In the genomic region with DNA sequence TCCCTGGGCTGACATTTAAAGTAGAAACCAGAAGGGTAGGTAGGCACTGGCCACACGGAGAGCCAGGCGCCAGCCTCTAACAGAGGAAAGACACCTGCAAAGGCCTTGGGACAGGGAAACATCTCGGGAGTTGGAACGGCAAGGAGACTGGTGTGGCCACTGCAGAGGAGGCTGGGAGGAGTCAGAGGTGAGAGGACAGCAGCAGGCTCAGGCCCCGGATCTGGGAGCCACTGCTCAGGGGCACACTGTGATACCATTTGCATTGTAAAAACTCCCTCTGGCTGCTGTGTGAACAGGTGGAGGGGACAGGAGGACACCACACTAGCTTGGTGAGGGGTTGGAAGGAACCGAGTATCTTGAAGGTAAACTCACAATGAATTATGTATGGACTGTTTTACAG, we compare ENCODE assay signal across 38 cellular contexts. TPM values are rescaled to one million over a fixed set of nuclear protein-coding genes. Genes with fewer than 3 reads are reported as not detected.
"Had no signal": no experiment of that assay in that cellular context is flagged by ENCODE, and none has a peak within 500 bp of the region (broad histone marks: within the 10 kb centered on the region; RNA-seq: fewer than 3 reads in every experiment).

No MANE protein-coding gene starts in this region.

- H3K4me3 ChIP-seq: adrenal gland, body of pancreas, breast epithelium had no signal

- H3K27me3 ChIP-seq: adrenal gland, body of pancreas, brain microvascular endothelial cell had no signal

- H3K27ac ChIP-seq: adrenal gland, body of pancreas, brain microvascular endothelial cell, breast epithelium, VCaP had no signal

- ATAC-seq: activated CD8-positive, alpha-beta T cell treated with anti-CD3 and anti-CD28 coated beads for 36 hours; activated naive CD4-positive, alpha-beta T cell treated with anti-CD3 and anti-CD28 coated beads, Interleukin-2, amount 50 U/mL, for 72 hours; activated T-cell treated with anti-CD3 and anti-CD28 coated beads, Interleukin-2, amount 50 U/mL, for 4 hours; activated T-cell treated with anti-CD3 and anti-CD28 coated beads, Interleukin-2, amount 50 U/mL, for 72 hours; activated T-helper 17 cell treated with anti-CD3 and anti-CD28 coated beads, Interleukin-2, amount 50 U/mL, for 72 hours; body of pancreas had no signal

- H3K9me3 ChIP-seq: adrenal gland, body of pancreas had no signal

- H3K36me3 Mint-ChIP-seq: activated naive CD8-positive, alpha-beta T cell treated with anti-CD3 and anti-CD28 coated beads for 36 hours had no signal

- H3K4me1 ChIP-seq: adrenal gland, body of pancreas, breast epithelium had no signal

- H3K4me1 Mint-ChIP-seq: activated B cell treated with CpG ODN at 0.5 μM for 24 hours; activated CD4-positive, alpha-beta T cell treated with anti-CD3 and anti-CD28 coated beads, Interleukin-2, amount 10 ng/mL, durations not matched to agents 24 days and 14 days; activated naive CD8-positive, alpha-beta T cell treated with anti-CD3 and anti-CD28 coated beads for 36 hours; activated T-helper 17 cell treated with anti-CD3 and anti-CD28 coated beads, Interleukin-2, amount 50 U/mL, for 72 hours had no signal

- H3K36me3 ChIP-seq: adrenal gland, brain microvascular endothelial cell, breast epithelium had no signal

- H3K4me3 Mint-ChIP-seq: activated B cell treated with CpG ODN at 0.5 μM for 24 hours; activated CD4-positive, alpha-beta memory T cell treated with anti-CD3 and anti-CD28 coated beads for 36 hours; activated CD4-positive, alpha-beta T cell treated with anti-CD3 and anti-CD28 coated beads, Interleukin-2, amount 10 ng/mL, durations not matched to agents 24 days and 14 days; activated CD8-positive, alpha-beta T cell treated with anti-CD3 and anti-CD28 coated beads for 36 hours; activated naive CD4-positive, alpha-beta T cell treated with anti-CD3 and anti-CD28 coated beads for 36 hours; activated naive CD8-positive, alpha-beta T cell treated with anti-CD3 and anti-CD28 coated beads for 36 hours; activated T-cell treated with anti-CD3 and anti-CD28 coated beads, Interleukin-2, amount 50 U/mL, for 4 hours; activated T-cell treated with anti-CD3 and anti-CD28 coated beads, Interleukin-2, amount 50 U/mL, for 72 hours; activated T-helper 1 cell treated with anti-CD3 and anti-CD28 coated beads, Interleukin-12 subunit alpha, Interleukin-12 subunit beta, Interleukin-2, Interleukin-4 antibody, amounts not matched to agents 30 ng/mL and 10 ng/mL and 1 ng/mL, durations not matched to agents 14 hours and 24 hours and 36 hours; activated T-helper 17 cell treated with anti-CD3 and anti-CD28 coated beads, Interleukin-2, amount 50 U/mL, for 72 hours; T-helper 1 cell treated with Interleukin-12 subunit alpha and Interleukin-12 subunit beta and Interleukin-4 antibody, amounts not matched to agents 30 μg/mL and 1 μg/mL, for 36 hours; T-helper 2 cell treated with Interferon-gamma antibody and Interleukin-4, amounts not matched to agents 5 μg/mL and 100 μg/mL, for 36 hours had no signal

- H3K27ac Mint-ChIP-seq: activated B cell treated with CpG ODN at 0.5 μM for 24 hours; activated CD4-positive, alpha-beta memory T cell treated with anti-CD3 and anti-CD28 coated beads for 36 hours; activated CD4-positive, alpha-beta T cell treated with anti-CD3 and anti-CD28 coated beads, Interleukin-2, amount 10 ng/mL, durations not matched to agents 24 days and 14 days; activated CD8-positive, alpha-beta T cell treated with anti-CD3 and anti-CD28 coated beads for 36 hours; activated naive CD4-positive, alpha-beta T cell treated with anti-CD3 and anti-CD28 coated beads for 36 hours; activated naive CD4-positive, alpha-beta T cell treated with anti-CD3 and anti-CD28 coated beads, Interleukin-2, amount 50 U/mL, for 72 hours; activated naive CD8-positive, alpha-beta T cell treated with anti-CD3 and anti-CD28 coated beads for 36 hours; activated T-cell treated with anti-CD3 and anti-CD28 coated beads, Interleukin-2, amount 50 U/mL, for 72 hours; activated T-helper 1 cell treated with anti-CD3 and anti-CD28 coated beads, Interleukin-12 subunit alpha, Interleukin-12 subunit beta, Interleukin-2, Interleukin-4 antibody, amounts not matched to agents 30 ng/mL and 10 ng/mL and 1 ng/mL, durations not matched to agents 14 hours and 24 hours and 36 hours; activated T-helper 17 cell treated with anti-CD3 and anti-CD28 coated beads, Interleukin-2, amount 50 U/mL, for 72 hours; T-helper 1 cell treated with Interleukin-12 subunit alpha and Interleukin-12 subunit beta and Interleukin-4 antibody, amounts not matched to agents 30 μg/mL and 1 μg/mL, for 36 hours; T-helper 2 cell treated with Interferon-gamma antibody and Interleukin-4, amounts not matched to agents 5 μg/mL and 100 μg/mL, for 36 hours had no signal

- H3K27me3 Mint-ChIP-seq: activated B cell treated with CpG ODN at 0.5 μM for 24 hours; activated CD4-positive, alpha-beta T cell treated with anti-CD3 and anti-CD28 coated beads, Interleukin-2, amount 10 ng/mL, durations not matched to agents 24 days and 14 days; activated CD8-positive, alpha-beta T cell treated with anti-CD3 and anti-CD28 coated beads for 36 hours had no signal

- DNase-seq: activated B cell treated with CpG ODN at 0.5 μM for 24 hours; activated CD4-positive, alpha-beta memory T cell treated with anti-CD3 and anti-CD28 coated beads for 36 hours; activated CD4-positive, alpha-beta T cell treated with anti-CD3 and anti-CD28 coated beads for 4 hours; activated CD4-positive, alpha-beta T cell treated with anti-CD3 and anti-CD28 coated beads, Interleukin-2, amount 10 ng/mL, durations not matched to agents 24 days and 14 days; activated CD4-positive, alpha-beta T cell treated with anti-CD3 and anti-CD28 coated beads, Interleukin-2, amount 50 U/mL, for 1 hour; activated CD4-positive, alpha-beta T cell treated with anti-CD3 and anti-CD28 coated beads, Interleukin-2, amount 50 U/mL, for 4 hours; activated CD4-positive, CD25-positive, alpha-beta regulatory T cell treated with anti-CD3 and anti-CD28 coated beads, Interleukin-2, amount 50 U/mL, for 72 hours; activated CD8-positive, alpha-beta memory T cell treated with anti-CD3 and anti-CD28 coated beads, Interleukin-2, amount 50 U/mL, for 4 hours; activated CD8-positive, alpha-beta T cell treated with anti-CD3 and anti-CD28 coated beads for 36 hours; activated effector memory CD4-positive, alpha-beta T cell treated with anti-CD3 and anti-CD28 coated beads, Interleukin-2, amount 50 U/mL, for 16 hours; activated gamma-delta T cell treated with Interleukin-2 at 50 U/mL for 16 hours; activated naive CD4-positive, alpha-beta T cell; activated naive CD4-positive, alpha-beta T cell treated with anti-CD3 and anti-CD28 coated beads for 36 hours; activated naive CD4-positive, alpha-beta T cell treated with anti-CD3 and anti-CD28 coated beads, Interleukin-2, amount 50 U/mL, for 16 hours; activated naive CD8-positive, alpha-beta T cell treated with anti-CD3 and anti-CD28 coated beads for 36 hours; activated T-cell treated with anti-CD3 and anti-CD28 coated beads for 4 hours; activated T-cell treated with anti-CD3 and anti-CD28 coated beads, Interleukin-2, amount 50 U/mL, for 1 hour; activated T-cell treated with anti-CD3 and anti-CD28 coated beads, Interleukin-2, amount 50 U/mL, for 4 hours; activated T-cell treated with anti-CD3 and anti-CD28 coated beads, Interleukin-2, amount 50 U/mL, for 72 hours; amniotic stem cell; aorta; body of pancreas; brain microvascular endothelial cell; central memory CD4-positive, alpha-beta T cell; T-helper 1 cell; T-helper 2 cell; T-helper 9 cell had no signal

RNA-seq across cellular contexts. Expression of gene ANHX, which starts 2.7 kb away (rescaled TPM):
- total RNA-seq: activated B cell treated with CpG ODN at 0.5 μM for 24 hours; activated CD4-positive, alpha-beta memory T cell treated with anti-CD3 and anti-CD28 coated beads for 36 hours; activated CD4-positive, alpha-beta T cell treated with anti-CD3 and anti-CD28 coated beads, Interleukin-2, amount 10 ng/mL, durations not matched to agents 24 days and 14 days; activated CD8-positive, alpha-beta memory T cell treated with anti-CD3 and anti-CD28 coated beads for 36 hours; activated CD8-positive, alpha-beta T cell treated with anti-CD3 and anti-CD28 coated beads for 36 hours; activated naive CD4-positive, alpha-beta T cell treated with anti-CD3 and anti-CD28 coated beads for 36 hours; activated naive CD4-positive, alpha-beta T cell treated with anti-CD3 and anti-CD28 coated beads, Interleukin-2, amount 50 U/mL, for 72 hours; activated naive CD8-positive, alpha-beta T cell treated with anti-CD3 and anti-CD28 coated beads for 36 hours; activated T-cell treated with anti-CD3 and anti-CD28 coated beads, Interleukin-2, amount 50 U/mL, for 4 hours; activated T-cell treated with anti-CD3 and anti-CD28 coated beads, Interleukin-2, amount 50 U/mL, for 72 hours; activated T-helper 1 cell treated with anti-CD3 and anti-CD28 coated beads, Interleukin-12 subunit alpha, Interleukin-12 subunit beta, Interleukin-2, Interleukin-4 antibody, amounts not matched to agents 30 ng/mL and 10 ng/mL and 1 ng/mL, durations not matched to agents 14 hours and 24 hours and 36 hours; activated T-helper 17 cell treated with anti-CD3 and anti-CD28 coated beads, Interleukin-2, amount 50 U/mL, for 72 hours; adrenal gland; aorta; astrocyte; body of pancreas; breast epithelium; cardiac septum had no signal
- polyA plus RNA-seq: adrenal gland, aorta had no signal
